1 cellular context compared by ENCODE assay signal in genomic region chr18:63202814-63203213, GRCh38.
TF ChIP-seq lines count a peak whose summit lies in the region.

No MANE protein-coding gene starts in this region.

TF ChIP-seq in SK-N-SH treated with all-trans-retinoic acid at 6 μM for 48 hours, 23 proteins besides CTCF, POLR2A, EP300 and RAD21 (continued from another document):
- no peak for TF ChIP-seq ARNTL (CRISPR knock-in tag; IDR thresholded peaks at IDR 0.05; ENCODE audit: borderline replicate concordance, low read depth)
TF ChIP-seq in SK-N-SH treated with all-trans-retinoic acid at 6 μM for 48 hours: peak in this region for 0.
